In the genomic region with DNA sequence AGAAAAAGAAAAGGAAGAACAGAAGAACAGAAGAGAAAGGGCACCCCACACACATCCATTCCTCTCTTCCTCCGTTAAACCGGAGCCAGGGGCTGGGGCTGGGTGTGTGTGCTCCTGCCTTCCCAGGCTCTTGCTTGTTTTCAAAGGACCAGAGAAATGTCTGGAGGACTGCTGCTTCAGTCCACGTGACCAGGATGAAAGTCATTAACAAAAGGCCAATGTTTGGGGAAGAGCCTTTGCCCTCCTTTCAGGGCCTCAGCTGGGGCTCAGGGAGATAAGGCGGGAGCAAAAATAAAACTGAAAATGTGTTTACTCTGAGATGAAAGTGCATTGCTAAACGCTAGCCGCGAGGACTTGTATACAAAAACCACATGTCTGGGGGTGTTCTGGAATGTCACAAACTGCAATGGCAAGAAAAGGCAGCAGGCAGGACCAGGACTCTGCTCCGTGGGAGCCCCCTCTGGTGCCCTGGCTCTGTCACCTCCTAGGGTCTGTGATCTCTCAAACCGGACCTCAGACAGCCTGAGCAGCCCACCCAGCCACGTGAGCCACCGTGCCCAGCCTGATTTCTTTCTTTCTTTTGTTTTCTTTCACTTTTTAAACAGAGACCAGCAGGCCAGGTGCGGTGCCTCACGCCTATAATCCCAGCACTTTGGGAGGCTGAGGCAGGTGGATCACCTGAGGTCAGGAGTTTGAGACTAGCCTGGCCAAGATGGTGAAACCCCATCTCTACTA, we compare ENCODE assay signal across 8 cellular contexts. TPM values are rescaled to one million over a fixed set of nuclear protein-coding genes. Genes with fewer than 3 reads are reported as not detected.
DNase-seq lines count a peak whose midpoint lies in the region; ATAC-seq and TF ChIP-seq lines count a peak whose summit lies in the region.

No MANE protein-coding gene starts in this region.

- H3K27ac Mint-ChIP-seq in CD4-positive, alpha-beta memory T cell: peak overlapping the region in 6 of 7 donors; percentile 25 to 77 (median 64)
- peak overlapping the region in 3 of 5 experiments; percentile 82 to 91 (median 86) for H3K27ac Mint-ChIP-seq in brain

- H3K4ac ChIP-seq in IMR-90 (ENCODE audit: low read depth, low read length): peak overlapping the region; percentile 93

- H3K36me3 ChIP-seq in CD4-positive, alpha-beta memory T cell (ENCODE audit: insufficient read depth, low read length): no peaks in the 10 kb centered on the region
- H3K36me3 ChIP-seq in IMR-90 (ENCODE audit: control insufficient read depth, insufficient read depth, low read length) (no peaks in the 10 kb centered on the region), lung (ENCODE audit: control insufficient read depth in 2 of 2, insufficient read depth in 2 of 2, low read length in 2 of 2) (no peaks in the 10 kb centered on the region), tibial artery (no peaks in the 10 kb centered on the region)

- dilution Hi-C loops in IMR-90 (cut with HindIII; ENCODE audit: low sequenced_read_pairs, unreplicated experiment): no loop called here

- in situ Hi-C loops in IMR-90 (cut with MboI; ENCODE audit: low sequenced_read_pairs): no loop called here

- H3K36me3 Mint-ChIP-seq in CD4-positive, alpha-beta memory T cell: no peaks in the 10 kb centered on the region
- H3K36me3 Mint-ChIP-seq in brain: no peaks in the 10 kb centered on the region

- peaks cover 0 to 1% of the 10 kb centered on the region in 2 donors for H3K27me3 Mint-ChIP-seq in CD4-positive, alpha-beta memory T cell
- no peaks in the 10 kb centered on the region for H3K27me3 Mint-ChIP-seq in brain

- H3K23ac ChIP-seq in IMR-90 (ENCODE audit: low read depth, low read length): peak overlapping the region; percentile 44; the same call in 1 of the 2 replicates

- H3K4me3 ChIP-seq in CD4-positive, alpha-beta memory T cell (ENCODE audit: low read length in 2 of 2): no peak overlapping the region
- no peak overlapping the region for H3K4me3 ChIP-seq in IMR-90 (ENCODE audit: insufficient read depth, low read depth, low read length)
- H3K4me3 ChIP-seq in lung: no peak overlapping the region
- peak overlapping the region; percentile 18 to 22 for H3K4me3 ChIP-seq in tibial artery

- H3K14ac ChIP-seq in IMR-90 (replicated peaks; ENCODE audit: low read depth, low read length): peak overlapping the region; percentile 54; the same call in 1 of the 2 replicates

- H3K4me2 ChIP-seq in IMR-90 (ENCODE audit: low read depth, low read length): peak overlapping the region; percentile 61

- H4K5ac ChIP-seq in IMR-90 (ENCODE audit: low read depth, low read length): peak overlapping the region; percentile 66; the same call in 1 of the 2 replicates

- H3K9me3 Mint-ChIP-seq in CD4-positive, alpha-beta memory T cell: no peaks in the 10 kb centered on the region
- H3K9me3 Mint-ChIP-seq in brain: peaks cover 0 to 3% (median 0%) of the 10 kb centered on the region in 5 experiments

- POLR2A ChIA-PET in CD4-positive, alpha-beta memory T cell (lab: Charles Lee; ENCODE audit: partially characterized antibody): interaction anchor here (1.1 kb wide), 1 partner anchor 9 kb away, joined by 3 read pairs; no protein-coding TSS in a partner anchor
- POLR2A ChIA-PET in IMR-90 (lab: Charles Lee; ENCODE audit: unreplicated experiment): interaction anchor here (0.6 to 1.0 kb wide), 5 partner anchors 10 to 52 kb away, joined by 4 to 12 read pairs (median 8); no protein-coding TSS in a partner anchor

- TF ChIP-seq POLR2A in IMR-90 (IDR thresholded peaks at IDR 0.05; ENCODE audit: low read depth, low read length): no peak

- H3K27ac ChIP-seq in CD4-positive, alpha-beta memory T cell (ENCODE audit: low read depth, low read length): no peak overlapping the region
- H3K27ac ChIP-seq in IMR-90 (ENCODE audit: insufficient read depth, low read length): peak overlapping the region; percentile 90
- H3K27ac ChIP-seq in lung (ENCODE audit: low read depth in 1 of 2, low read length in 1 of 2): peak overlapping the region in 1 of 2 donors; percentile 91
- H3K27ac ChIP-seq in tibial artery: peak overlapping the region; percentile 57 to 59

- H3K9ac ChIP-seq in IMR-90 (ENCODE audit: low read depth, low read length): peak overlapping the region; percentile 51; the same call in 1 of the 2 replicates

- H3K79me1 ChIP-seq in IMR-90 (ENCODE audit: low read depth in 1 of 2, low read length in 2 of 2): peaks cover 0 to 18% of the 10 kb centered on the region in 2 experiments; a peak in 2 of 4 replicates

- peak overlapping the region; percentile 90 for H2BK120ac ChIP-seq in IMR-90 (ENCODE audit: low read depth, low read length)

- peak overlapping the region in 7 of 8 donors; percentile 17 to 77 (median 52) for H3K4me3 Mint-ChIP-seq in CD4-positive, alpha-beta memory T cell
- peak overlapping the region in 3 of 5 experiments; percentile 26 to 60 (median 37) for H3K4me3 Mint-ChIP-seq in brain

- TF ChIP-seq CTCF in IMR-90 (conservative IDR thresholded peaks at IDR 0.05; ENCODE audit: low read depth, low read length): 0 out of 2 replicates have a peak, but pooled peaks have one; percentile 2
- no peak for TF ChIP-seq CTCF in brain (conservative IDR thresholded peaks at IDR 0.05)
- TF ChIP-seq CTCF in lung (IDR thresholded peaks at IDR 0.05; ENCODE audit: control extremely low read depth, extremely low read depth): no peak
- no peak for TF ChIP-seq CTCF in tibial artery (IDR thresholded peaks at IDR 0.05)

- peak overlapping the region; percentile 71 for H2AFZ ChIP-seq in IMR-90 (replicated peaks; ENCODE audit: low read length, poor library complexity)

- peak overlapping the region; percentile 50 for H2BK20ac ChIP-seq in IMR-90 (ENCODE audit: low read depth, low read length)

- CTCF ChIA-PET in CD4-positive, alpha-beta memory T cell (lab: Charles Lee; ENCODE audit: partially characterized antibody): interaction anchor here (1.1 kb wide), 1 partner anchor 17 kb away, joined by 3 read pairs; no protein-coding TSS in a partner anchor
- CTCF ChIA-PET in IMR-90 (lab: Yijun Ruan, JAX): no interaction called here

- intact Hi-C loops in CD4-positive, alpha-beta memory T cell (cut with micrococcal nuclease): no loop called here
- intact Hi-C loops in IMR-90 (cut with micrococcal nuclease) (loop anchor here (5.0 kb wide), 1 partner anchor 48 kb away; no protein-coding TSS in a partner anchor), tibial artery (cut with DNase I; ENCODE audit: low total_unique reads) (no loop called here)

- no peaks in the 10 kb centered on the region for H4K20me1 ChIP-seq in IMR-90 (ENCODE audit: insufficient read depth, low read length)

- H3K9me3 ChIP-seq in CD4-positive, alpha-beta memory T cell (ENCODE audit: control insufficient read depth in 1 of 2, low read length in 2 of 2): no peaks in the 10 kb centered on the region
- H3K9me3 ChIP-seq in IMR-90 (ENCODE audit: control insufficient read depth, insufficient read depth, low read length) (no peaks in the 10 kb centered on the region), lung (ENCODE audit: control insufficient read depth in 2 of 2, insufficient read depth in 1 of 2, low read length in 1 of 2) (no peaks in the 10 kb centered on the region), tibial artery (no peaks in the 10 kb centered on the region)

- ATAC-seq in IMR-90 (ENCODE audit: low read depth): peak; percentile 86
- peak; percentile 29 for ATAC-seq in lung (ENCODE audit: insufficient read depth, low FRiP score)

- H2AK5ac ChIP-seq in IMR-90 (ENCODE audit: low read depth, low read length): peak overlapping the region; percentile 85

- no peak for DNase-seq in CD4-positive, alpha-beta memory T cell
- DNase-seq in IMR-90 (peak; percentile 96), lung (ENCODE audit: low spot score) (peak; percentile 48), tibial artery (no peak), NCI-H446 (lab: John Stamatoyannopoulos, UW) (no peak), NCI-H2081 (lab: John Stamatoyannopoulos, UW) (no peak)
- DNase-seq in activated CD4-positive, alpha-beta T cell treated with anti-CD3 and anti-CD28 coated beads for 48 hours: no peak

- H4K91ac ChIP-seq in IMR-90 (ENCODE audit: insufficient read depth, low read depth, low read length): peak overlapping the region; percentile 90

- no peak overlapping the region for H3K56ac ChIP-seq in IMR-90 (ENCODE audit: extremely low read depth, insufficient read depth, low read length)

- no TSS peak for BruUV-seq in IMR-90 (replicated peaks; lab: Mats Ljungman, UMichigan)

- H3K4me1 Mint-ChIP-seq in CD4-positive, alpha-beta memory T cell: peaks cover 8 to 35% (median 15%) of the 10 kb centered on the region in 4 donors
- H3K4me1 Mint-ChIP-seq in brain: peaks cover 10% of the 10 kb centered on the region

- peak overlapping the region; percentile 71; the same call in 1 of the 2 replicates for H3K18ac ChIP-seq in IMR-90 (ENCODE audit: low read depth, low read length)

- H3K27me3 ChIP-seq in CD4-positive, alpha-beta memory T cell (ENCODE audit: insufficient read depth, low read length): no peaks in the 10 kb centered on the region
- H3K27me3 ChIP-seq in IMR-90 (ENCODE audit: control insufficient read depth, insufficient read depth, low read length): no peaks in the 10 kb centered on the region
- H3K27me3 ChIP-seq in lung (ENCODE audit: control insufficient read depth, insufficient read depth): no peaks in the 10 kb centered on the region
- no peaks in the 10 kb centered on the region for H3K27me3 ChIP-seq in tibial artery

- no peak; the same call in 1 of the 2 replicates for TF ChIP-seq RAD21 in IMR-90 (IDR thresholded peaks at IDR 0.05; ENCODE audit: low read length)

- H2BK15ac ChIP-seq in IMR-90 (ENCODE audit: low read depth, low read length): peak overlapping the region; percentile 48; the same call in 1 of the 3 replicates

- H3K9me1 ChIP-seq in IMR-90 (ENCODE audit: insufficient read depth, low read length): peaks cover 19% of the 10 kb centered on the region

- H2AK9ac ChIP-seq in IMR-90 (replicated peaks; ENCODE audit: low read depth, low read length, poor library complexity): peak overlapping the region; percentile 65

- peaks cover 8% of the 10 kb centered on the region for H3K4me1 ChIP-seq in CD4-positive, alpha-beta memory T cell (ENCODE audit: insufficient read depth, low read length)
- H3K4me1 ChIP-seq in IMR-90 (ENCODE audit: control insufficient read depth, insufficient read depth, low read length) (peaks cover 28% of the 10 kb centered on the region), lung (ENCODE audit: control insufficient read depth in 2 of 2, insufficient read depth in 2 of 2, low read length in 2 of 2) (peaks cover 0 to 12% of the 10 kb centered on the region in 2 donors), tibial artery (peaks cover 0 to 18% (median 7%) of the 10 kb centered on the region in 4 donors)

- 0% methylated on average over 1 of the region's 13 CpGs; no CpG with 5 or more reads in 1 of the 2 experiments for WGBS in IMR-90 (ENCODE audit: extremely low coverage in 2 of 2, insufficient read length in 1 of 2), 2 experiments
- WGBS in lung, 2 donors: 12 to 27% methylated on average over 13 of the region's 13 CpGs

- peak overlapping the region in 1 of 2 experiments; percentile 87; a peak in 2 of 4 replicates for H4K8ac ChIP-seq in IMR-90 (ENCODE audit: low read depth in 2 of 2, low read length in 2 of 2)

- peak overlapping the region; percentile 70 for H2BK5ac ChIP-seq in IMR-90 (ENCODE audit: low read depth, low read length, poor library complexity, severe bottlenecking)

RNA-seq across cellular contexts. Expression of a gene that starts 31.6 kb away (rescaled TPM):
- 100 to 1,000 TPM; 717 to 734 TPM for total RNA-seq in CD4-positive, alpha-beta memory T cell
- polyA plus RNA-seq in CD4-positive, alpha-beta memory T cell: 100 to 1,000 TPM in 1 of 2 donors, 10 to 100 TPM in 1; 17.3 to 476 TPM
- total RNA-seq in IMR-90 (2012; rRNA removed) (554 and 783 TPM in 2 replicates), lung (100 to 1,000 TPM; 398 to 667 TPM)
- polyA plus RNA-seq in IMR-90 (2012; rRNA removed) (475 and 507 TPM in 2 replicates), brain (ENCODE audit: insufficient read depth, low read depth, low replicate concordance) (236 TPM), lung (100 to 1,000 TPM; 184 to 266 TPM)
- 197 and 382 TPM in 2 replicates for polyA plus RNA-seq in IMR-90 (2012; cell fraction: cytosol; rRNA removed)
- polyA plus RNA-seq in IMR-90 (2012; cell fraction: nucleus; rRNA removed; ENCODE audit: low replicate concordance): 449 and 493 TPM in 2 replicates

Comparison
In these comparisons a context has a peak if more than half of its experiments do, and no peak if none do; other contexts are left out.
1. DNase-seq: peak in IMR-90 (single experiment) and lung (single experiment); none in CD4-positive, alpha-beta memory T cell (0 of 5), tibial artery (0 of 2), NCI-H446 (0 of 2), activated CD4-positive, alpha-beta T cell treated with anti-CD3 and anti-CD28 coated beads for 48 hours (single experiment) and NCI-H2081 (0 of 2).
2. H3K4me3 ChIP-seq: peak in tibial artery (2 of 2); none in CD4-positive, alpha-beta memory T cell (0 of 2), IMR-90 (single experiment) and lung (single experiment).